Comparison of ENCODE assay signal across 29 cellular contexts in the genomic region with DNA sequence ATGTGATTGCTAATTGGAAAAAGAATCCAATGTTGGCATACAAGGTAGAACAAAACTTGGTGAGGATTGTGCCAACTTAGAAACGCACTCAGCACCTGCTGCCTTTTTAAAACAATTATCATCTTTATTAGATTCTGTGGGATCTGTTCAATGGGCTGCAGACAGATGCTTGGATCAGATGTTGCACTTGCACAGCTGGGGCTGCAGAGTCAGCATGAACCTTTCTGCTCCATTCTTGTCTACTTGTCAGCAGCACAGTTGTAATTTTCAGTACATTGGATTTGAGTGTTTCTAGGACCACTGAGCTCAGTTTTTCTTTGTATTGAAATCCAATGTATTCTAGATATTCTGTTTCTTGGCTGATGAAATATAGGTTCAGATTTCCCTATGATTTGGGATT.
"Had no signal": no experiment of that assay in that cellular context is flagged by ENCODE, and none has a peak within 500 bp of the region (broad histone marks: within the 10 kb centered on the region; RNA-seq: fewer than 3 reads in every experiment).

No MANE protein-coding gene starts in this region.

- H3K4me3 ChIP-seq: colonic mucosa, esophagus squamous epithelium, gastroesophageal sphincter had no signal

- H3K36me3 Mint-ChIP-seq: activated naive CD8-positive, alpha-beta T cell had no signal

- H3K27me3 ChIP-seq: brain microvascular endothelial cell, colonic mucosa, esophagus squamous epithelium had no signal

- H3K4me1 ChIP-seq: colonic mucosa, esophagus squamous epithelium, gastroesophageal sphincter had no signal

- H3K27me3 Mint-ChIP-seq: activated B cell treated with CpG ODN at 0.5 μM for 24 hours; activated CD8-positive, alpha-beta T cell treated with anti-CD3 and anti-CD28 coated beads for 36 hours; activated naive CD8-positive, alpha-beta T cell; activated T-helper 17 cell treated with anti-CD3 and anti-CD28 coated beads, Interleukin-2, amount 50 U/mL, for 72 hours; central memory CD8-positive, alpha-beta T cell; T-helper 17 cell had no signal

- H3K9me3 ChIP-seq: colonic mucosa, esophagus squamous epithelium, gastroesophageal sphincter had no signal

- H3K36me3 ChIP-seq: brain microvascular endothelial cell, colonic mucosa, esophagus squamous epithelium, gastroesophageal sphincter, WERI-Rb-1 had no signal

- DNase-seq: activated B cell treated with CpG ODN at 0.5 μM for 24 hours; activated CD4-positive, alpha-beta T cell treated with anti-CD3 and anti-CD28 coated beads for 48 hours; activated CD4-positive, alpha-beta T cell treated with anti-CD3 and anti-CD28 coated beads, Interleukin-2, amount 50 U/mL, for 1 hour; activated CD4-positive, alpha-beta T cell treated with anti-CD3 and anti-CD28 coated beads, Interleukin-2, amount 50 U/mL, for 48 hours; activated CD8-positive, alpha-beta memory T cell treated with anti-CD3 and anti-CD28 coated beads for 24 hours; activated CD8-positive, alpha-beta T cell treated with anti-CD3 and anti-CD28 coated beads for 36 hours; activated effector memory CD4-positive, alpha-beta T cell treated with Interleukin-2 at 50 U/mL for 16 hours; activated gamma-delta T cell treated with Interleukin-2 at 50 U/mL for 16 hours; activated naive CD4-positive, alpha-beta T cell treated with anti-CD3 and anti-CD28 coated beads, Interleukin-2, amount 50 U/mL, for 16 hours; activated naive CD4-positive, alpha-beta T cell treated with Interleukin-2 at 50 U/mL for 16 hours; activated T-cell treated with anti-CD3 and anti-CD28 coated beads, Interleukin-2, amount 50 U/mL, for 4 hours; amniotic stem cell; anterior cingulate cortex; brain microvascular endothelial cell; colonic mucosa; effector CD8-positive, alpha-beta T cell; esophagus squamous epithelium; foreskin melanocyte; head of caudate nucleus; T-helper 17 cell; T1000; WERI-Rb-1 had no signal

- H3K4me1 Mint-ChIP-seq: activated B cell treated with CpG ODN at 0.5 μM for 24 hours; activated T-helper 17 cell treated with anti-CD3 and anti-CD28 coated beads, Interleukin-2, amount 50 U/mL, for 72 hours; central memory CD8-positive, alpha-beta T cell; T-helper 17 cell had no signal

- ATAC-seq: activated CD4-positive, CD25-positive, alpha-beta regulatory T cell treated with anti-CD3 and anti-CD28 coated beads, Interleukin-2, amount 50 U/mL, for 24 hours; activated CD8-positive, alpha-beta T cell treated with anti-CD3 and anti-CD28 coated beads for 36 hours; activated T-cell treated with anti-CD3 and anti-CD28 coated beads, Interleukin-2, amount 50 U/mL, for 4 hours; activated T-helper 17 cell treated with anti-CD3 and anti-CD28 coated beads, Interleukin-2, amount 50 U/mL, for 72 hours; gastroesophageal sphincter; T-helper 17 cell had no signal

- H3K27ac ChIP-seq: brain microvascular endothelial cell, colonic mucosa, epithelial cell of prostate, esophagus squamous epithelium, gastroesophageal sphincter, WERI-Rb-1 had no signal

- H3K27ac Mint-ChIP-seq: activated B cell treated with CpG ODN at 0.5 μM for 24 hours; activated CD8-positive, alpha-beta T cell treated with anti-CD3 and anti-CD28 coated beads for 36 hours; activated naive CD8-positive, alpha-beta T cell; activated T-helper 17 cell treated with anti-CD3 and anti-CD28 coated beads, Interleukin-2, amount 50 U/mL, for 72 hours; T-helper 17 cell; T-helper 2 cell treated with Interferon-gamma antibody and Interleukin-4, amounts not matched to agents 5 μg/mL and 100 μg/mL, for 36 hours had no signal

- H3K4me3 Mint-ChIP-seq: activated B cell treated with CpG ODN at 0.5 μM for 24 hours; activated CD8-positive, alpha-beta T cell treated with anti-CD3 and anti-CD28 coated beads for 36 hours; activated naive CD8-positive, alpha-beta T cell; activated T-cell treated with anti-CD3 and anti-CD28 coated beads, Interleukin-2, amount 50 U/mL, for 4 hours; activated T-helper 17 cell treated with anti-CD3 and anti-CD28 coated beads, Interleukin-2, amount 50 U/mL, for 72 hours; central memory CD8-positive, alpha-beta T cell; T-helper 17 cell; T-helper 2 cell treated with Interferon-gamma antibody and Interleukin-4, amounts not matched to agents 5 μg/mL and 100 μg/mL, for 36 hours had no signal
